Comparison of ENCODE assay signal across 13 cellular contexts in the genomic region with DNA sequence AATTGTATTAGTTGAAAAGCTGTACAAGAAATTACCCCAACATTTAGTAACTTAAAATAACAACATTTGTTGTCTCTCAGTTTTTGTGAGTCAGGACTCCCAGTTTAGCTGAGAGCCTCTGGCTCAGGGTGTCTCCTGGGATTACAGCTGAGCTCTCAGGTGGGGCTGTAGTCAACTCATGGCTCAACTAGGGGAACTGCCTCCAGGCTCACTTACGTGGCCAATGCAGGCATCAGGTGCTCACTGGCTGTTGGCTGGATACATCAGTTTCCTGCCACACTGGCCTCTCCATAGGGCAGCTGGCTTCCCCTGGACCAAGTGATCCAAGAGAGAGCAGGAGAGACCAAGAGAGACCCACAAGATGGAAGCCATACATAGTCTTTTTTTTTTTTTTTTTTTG. TPM values are rescaled to one million over a fixed set of nuclear protein-coding genes. Genes with fewer than 3 reads are reported as not detected.
A peak's percentile ranks its signal among the peaks of the same experiment; 100 is the strongest.
DNase-seq lines count a peak whose midpoint lies in the region; ATAC-seq and FAIRE-seq lines count a peak whose summit lies in the region.
"Had no signal": no experiment of that assay in that cellular context is flagged by ENCODE, and none has a peak within 500 bp of the region (broad histone marks: within the 10 kb centered on the region; RNA-seq: fewer than 3 reads in every experiment).

No MANE protein-coding gene starts in this region.

- H4K20me1 ChIP-seq in Karpas-422 (ENCODE audit: insufficient read depth, low read depth, low read length), result peaks cover 87% of the 10 kb centered on the region

- no peak overlapping the region for H3K9ac ChIP-seq in Karpas-422 (ENCODE audit: low read length)
- H3K9ac ChIP-seq: KMS-11 had no signal

- no peaks in the 10 kb centered on the region for H3K9me3 ChIP-seq in Karpas-422 (ENCODE audit: low read length)

- no peaks in the 10 kb centered on the region for H3K9me2 ChIP-seq in Karpas-422 (replicated peaks; ENCODE audit: insufficient read depth, low read length)

- no peak for FAIRE-seq in frontal cortex (lab: Jason Lieb, UNC)

- H3K36me3 ChIP-seq in Karpas-422 (ENCODE audit: insufficient read depth, low read length), result no peaks in the 10 kb centered on the region

- peaks cover 3% of the 10 kb centered on the region; the same call in 1 of the 2 replicates for H3K27me3 ChIP-seq in Karpas-422 (ENCODE audit: low read length)
- H3K27me3 ChIP-seq: hepatocyte had no signal

- peak overlapping the region; percentile 32 for H3K4me2 ChIP-seq in Karpas-422 (ENCODE audit: low read depth, low read length, poor library complexity, severe bottlenecking)
- H3K4me2 ChIP-seq: hepatocyte, KMS-11 had no signal

- no peak overlapping the region for H2AFZ ChIP-seq in Karpas-422 (ENCODE audit: low read length)
- H2AFZ ChIP-seq: hepatocyte had no signal

- H3K79me2 ChIP-seq in Karpas-422 (ENCODE audit: low read length), result peaks cover 15% of the 10 kb centered on the region

- DNase-seq in Karpas-422 (peak; percentile 63), myocyte (ENCODE audit: low read depth) (peak; percentile 72), cerebellar nuclear complex (lab: John Stamatoyannopoulos, UW) (no peak), frontal cortex (ENCODE audit: low spot score in 2 of 2) (no peak), iPS-NIHi7 (ENCODE audit: extremely low spot score) (no peak)
- DNase-seq in activated CD8-positive, alpha-beta memory T cell treated with anti-CD3 and anti-CD28 coated beads, Interleukin-2, amount 50 U/mL, for 48 hours, result no peak
- DNase-seq: activated CD8-positive, alpha-beta T cell treated with anti-CD3 and anti-CD28 coated beads, Interleukin-2, amount 10 ng/mL, durations not matched to agents 7 days and 5 days; amniotic stem cell; NCI-H2081 treated with DMSO at 0.1 percent for 48 hours had no signal

- H3K4me1 ChIP-seq in Karpas-422 (ENCODE audit: low read length), result peaks cover 28% of the 10 kb centered on the region

- peak; percentile 35 for ATAC-seq in GM18858 (IDR thresholded peaks at IDR 0.05; ENCODE audit: unreplicated experiment)
- peak; percentile 67 for ATAC-seq in GM21825 (IDR thresholded peaks at IDR 0.05; ENCODE audit: unreplicated experiment)
- ATAC-seq: activated CD8-positive, alpha-beta T cell treated with anti-CD3 and anti-CD28 coated beads, Interleukin-2, amount 10 ng/mL, durations not matched to agents 7 days and 5 days had no signal

- no peak overlapping the region for H3K4me3 ChIP-seq in Karpas-422 (ENCODE audit: low read length)
- H3K4me3 ChIP-seq: hepatocyte had no signal

- H3K27ac ChIP-seq in Karpas-422 (ENCODE audit: low read length), result no peak overlapping the region
- H3K27ac ChIP-seq: hepatocyte, KMS-11 had no signal

RNA-seq across cellular contexts. Expression of gene CCNY, which starts 17.5 kb away (rescaled TPM):
- 19.4 and 25.3 TPM in 2 replicates for total RNA-seq in Karpas-422 (2014; rRNA removed; shearing (Covaris generic); ENCODE audit: low replicate concordance)
- 99.7 and 125 TPM in 2 replicates for total RNA-seq in myocyte
- polyA plus RNA-seq in myocyte (2012), result 281 TPM
- 54.6 TPM for total RNA-seq in frontal cortex

Comparison
In these comparisons a context has a peak if more than half of its experiments do, and no peak if none do; other contexts are left out.
1. DNase-seq: peak in Karpas-422 (single experiment) and myocyte (single experiment); none in activated CD8-positive, alpha-beta memory T cell treated with anti-CD3 and anti-CD28 coated beads, Interleukin-2, amount 50 U/mL, for 48 hours (single experiment), cerebellar nuclear complex (0 of 2), frontal cortex (0 of 2) and iPS-NIHi7 (single experiment).